In the genomic region with DNA sequence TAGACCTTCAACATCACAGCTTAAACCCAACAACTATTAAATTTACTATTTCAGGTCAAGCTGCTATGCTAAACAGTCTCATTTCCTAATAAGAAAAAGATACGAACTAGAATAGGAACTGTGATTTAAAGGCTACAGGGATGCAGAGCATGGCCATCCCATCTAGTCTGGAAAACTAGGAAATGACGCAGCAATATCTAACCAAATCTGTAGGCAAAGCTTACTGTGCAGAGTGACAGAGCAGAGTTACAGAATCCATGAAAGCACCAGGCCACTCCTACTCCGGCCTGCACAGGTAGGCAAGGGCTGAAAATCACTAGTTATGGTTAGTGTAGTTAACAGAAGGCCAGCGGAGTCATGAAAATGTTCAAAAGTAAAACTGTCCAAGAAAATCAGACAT, we compare ENCODE assay signal across 27 cellular contexts. TPM values are rescaled to one million over a fixed set of nuclear protein-coding genes. Genes with fewer than 3 reads are reported as not detected.
DNase-seq lines count a peak whose midpoint lies in the region; ATAC-seq and TF ChIP-seq lines count a peak whose summit lies in the region.
"Had no signal": no experiment of that assay in that cellular context is flagged by ENCODE, and none has a peak within 500 bp of the region (broad histone marks: within the 10 kb centered on the region; RNA-seq: fewer than 3 reads in every experiment).

No MANE protein-coding gene starts in this region.

- H3K4me1 Mint-ChIP-seq in Caco-2 (ENCODE audit: low read depth, unreplicated experiment): peaks cover 10% of the 10 kb centered on the region
- H3K4me1 Mint-ChIP-seq in endothelial cell (ENCODE audit: unreplicated experiment): peaks cover 47% of the 10 kb centered on the region

- POLR2A ChIA-PET in Caco-2 (lab: Charles Lee): no interaction called here
- POLR2A ChIA-PET in OCI-LY7 (lab: Charles Lee): interaction anchor here (0.5 to 2.2 kb wide), 2 partner anchors 12 to 22 kb away, joined by 3 to 14 read pairs; no protein-coding TSS in a partner anchor

- no peaks in the 10 kb centered on the region for H3K79me2 ChIP-seq in OCI-LY7 (ENCODE audit: insufficient read depth, low read depth, low read length)

- H3K27ac ChIP-seq in BLaER1 treated with 17β-estradiol and CSF1 and Interleukin-3, amounts not matched to agents 10 nM and 100 nM: no peak overlapping the region
- H3K27ac ChIP-seq in OCI-LY7 (ENCODE audit: low read depth, low read length, poor library complexity, severe bottlenecking): no peak overlapping the region
- H3K27ac ChIP-seq: psoas muscle, vagina had no signal

- ATAC-seq in GM21619 (IDR thresholded peaks at IDR 0.05; ENCODE audit: unreplicated experiment) (no peak), GM18519 (IDR thresholded peaks at IDR 0.05; ENCODE audit: low FRiP score, unreplicated experiment) (no peak)
- ATAC-seq: activated naive CD4-positive, alpha-beta T cell treated with anti-CD3 and anti-CD28 coated beads, Interleukin-2, amount 50 U/mL, for 72 hours; left colon; psoas muscle; SK-N-SH treated with all-trans-retinoic acid at 6 μM for 48 hours; stimulated activated naive CD8-positive, alpha-beta T cell treated with anti-CD3 and anti-CD28 coated beads, Interleukin-15, Interleukin-2, amounts not matched to agents 100 U/mL and 50 U/mL, for 24 hours had no signal

- no peak for TF ChIP-seq CTCF in Caco-2 (IDR thresholded peaks at IDR 0.05; ENCODE audit: insufficient read depth in 1 of 2, low read depth in 1 of 2, low read length in 1 of 2, severe bottlenecking in 1 of 2, unreplicated experiment in 1 of 2)
- TF ChIP-seq CTCF in OCI-LY7 (conservative IDR thresholded peaks at IDR 0.05; ENCODE audit: low read length): no peak
- no peak for TF ChIP-seq CTCF in endothelial cell (IDR thresholded peaks at IDR 0.05; ENCODE audit: unreplicated experiment)

- H3K4me3 Mint-ChIP-seq in Caco-2 (ENCODE audit: unreplicated experiment) (peak overlapping the region; percentile 90), endothelial cell (ENCODE audit: unreplicated experiment) (peak overlapping the region; percentile 97)

- no peaks in the 10 kb centered on the region for H3K27me3 Mint-ChIP-seq in Caco-2 (ENCODE audit: insufficient read depth, unreplicated experiment)
- peaks cover 9% of the 10 kb centered on the region for H3K27me3 Mint-ChIP-seq in endothelial cell (ENCODE audit: unreplicated experiment)

- H3K4me1 ChIP-seq in BLaER1 treated with 17β-estradiol and CSF1 and Interleukin-3, amounts not matched to agents 10 nM and 100 nM: peaks cover 17 to 34% (median 24%) of the 10 kb centered on the region in 10 experiments
- peaks cover 26% of the 10 kb centered on the region for H3K4me1 ChIP-seq in Caco-2
- peaks cover 24% of the 10 kb centered on the region for H3K4me1 ChIP-seq in OCI-LY7 (ENCODE audit: insufficient read depth, low read length, poor library complexity, severe bottlenecking)

- peak overlapping the region in 7 of 11 experiments; percentile 14 to 97 (median 92); a peak in 10 of 22 replicates for H3K4me2 ChIP-seq in BLaER1 treated with 17β-estradiol and CSF1 and Interleukin-3, amounts not matched to agents 10 nM and 100 nM
- peak overlapping the region; percentile 99 for H3K4me2 ChIP-seq in OCI-LY7 (ENCODE audit: low read length)

- DNase-seq in Caco-2 (no peak), OCI-LY7 (ENCODE audit: low spot score) (no peak), endothelial cell (ENCODE audit: low spot score) (no peak), occipital lobe (lab: John Stamatoyannopoulos, UW) (no peak), COLO829 (ENCODE audit: low spot score) (no peak)
- DNase-seq: activated CD4-positive, alpha-beta T cell treated with anti-CD3 and anti-CD28 coated beads for 48 hours; central memory CD4-positive, alpha-beta T cell; endodermal cell; H7; left colon; MG63; NCI-H345; NCI-H748 treated with DMSO at 0.1 percent for 48 hours; psoas muscle; stimulated activated naive CD8-positive, alpha-beta T cell treated with anti-CD3 and anti-CD28 coated beads, Interleukin-15, Interleukin-2, amounts not matched to agents 100 U/mL and 50 U/mL, for 24 hours had no signal

- peaks cover 0 to 5% (median 4%) of the 10 kb centered on the region in 11 experiments; a peak in 15 of 22 replicates for H3K9me3 ChIP-seq in BLaER1 treated with 17β-estradiol and CSF1 and Interleukin-3, amounts not matched to agents 10 nM and 100 nM (replicated peaks in 1 of 11)
- H3K9me3 ChIP-seq in Caco-2 (no peaks in the 10 kb centered on the region), OCI-LY7 (ENCODE audit: low read length) (no peaks in the 10 kb centered on the region)
- H3K9me3 ChIP-seq: MG63, psoas muscle, vagina had no signal

- H3K4me3 ChIP-seq in BLaER1 treated with 17β-estradiol and CSF1 and Interleukin-3, amounts not matched to agents 10 nM and 100 nM: no peak overlapping the region
- H3K4me3 ChIP-seq in Caco-2 (ENCODE audit: low read depth, low read length) (no peak overlapping the region), OCI-LY7 (ENCODE audit: low read depth, low read length, poor library complexity, severe bottlenecking) (no peak overlapping the region)
- H3K4me3 ChIP-seq: hepatocyte, vagina had no signal

- intact Hi-C loops in Caco-2 (cut with micrococcal nuclease; ENCODE audit: unreplicated experiment) (no loop called here), OCI-LY7 (cut with micrococcal nuclease; ENCODE audit: unreplicated experiment) (loop anchor here (10.0 kb wide), 1 partner anchor 400 kb away; a partner anchor contains a TSS)

- no peaks in the 10 kb centered on the region for H4K20me1 ChIP-seq in BLaER1 treated with 17β-estradiol and CSF1 and Interleukin-3, amounts not matched to agents 10 nM and 100 nM
- H4K20me1 ChIP-seq in OCI-LY7 (ENCODE audit: insufficient read depth, low read length): no peaks in the 10 kb centered on the region

- no peaks in the 10 kb centered on the region for H3K27me3 ChIP-seq in BLaER1 treated with 17β-estradiol and CSF1 and Interleukin-3, amounts not matched to agents 10 nM and 100 nM
- H3K27me3 ChIP-seq in Caco-2 (replicated peaks; ENCODE audit: control insufficient read depth, insufficient read depth, low read length): no peaks in the 10 kb centered on the region
- H3K27me3 ChIP-seq: hepatocyte, MG63, vagina had no signal

- H3K36me3 ChIP-seq in BLaER1 treated with 17β-estradiol and CSF1 and Interleukin-3, amounts not matched to agents 10 nM and 100 nM: peaks cover 13 to 27% (median 21%) of the 10 kb centered on the region in 11 experiments
- no peaks in the 10 kb centered on the region for H3K36me3 ChIP-seq in Caco-2 (ENCODE audit: control insufficient read depth, insufficient read depth, low read length)
- peaks cover 12% of the 10 kb centered on the region for H3K36me3 ChIP-seq in OCI-LY7 (ENCODE audit: insufficient read depth, low read length)
- H3K36me3 ChIP-seq: vagina had no signal

- CTCF ChIA-PET in Caco-2 (lab: Charles Lee) (no interaction called here), OCI-LY7 (lab: Charles Lee; ENCODE audit: unreplicated experiment) (no interaction called here)

- BruUV-seq in Caco-2 (replicated peaks; lab: Mats Ljungman, UMichigan) (no TSS peak), OCI-LY7 (replicated peaks; lab: Mats Ljungman, UMichigan) (no TSS peak)

- H3K9ac ChIP-seq in BLaER1 treated with 17β-estradiol and CSF1 and Interleukin-3, amounts not matched to agents 10 nM and 100 nM: no peak overlapping the region

- H3K27ac Mint-ChIP-seq in Caco-2 (ENCODE audit: unreplicated experiment): no peak overlapping the region
- H3K27ac Mint-ChIP-seq in endothelial cell (ENCODE audit: unreplicated experiment): peak overlapping the region; percentile 94
- H3K27ac Mint-ChIP-seq: endodermal cell had no signal

- H3K9me2 ChIP-seq in OCI-LY7 (ENCODE audit: insufficient read depth, low read length): no peaks in the 10 kb centered on the region

- no peak overlapping the region; the same call in 1 of the 2 replicates for H2AFZ ChIP-seq in OCI-LY7 (ENCODE audit: low read length)
- H2AFZ ChIP-seq: hepatocyte had no signal

- H3K36me3 Mint-ChIP-seq in Caco-2 (ENCODE audit: insufficient read depth, unreplicated experiment) (peaks cover 26% of the 10 kb centered on the region), endothelial cell (ENCODE audit: low read depth, unreplicated experiment) (peaks cover 21% of the 10 kb centered on the region)

- H3K9me3 Mint-ChIP-seq in Caco-2 (ENCODE audit: unreplicated experiment) (no peaks in the 10 kb centered on the region), endothelial cell (ENCODE audit: unreplicated experiment) (no peaks in the 10 kb centered on the region)
- H3K9me3 Mint-ChIP-seq: activated naive CD4-positive, alpha-beta T cell treated with anti-CD3 and anti-CD28 coated beads, Interleukin-2, amount 50 U/mL, for 72 hours; endodermal cell had no signal

RNA-seq across cellular contexts. Expression of a gene that starts 2.1 kb away (rescaled TPM):
- total RNA-seq in Caco-2 (2022): 21.8 and 26.2 TPM in 2 replicates
- total RNA-seq in OCI-LY7 (2014; rRNA removed; shearing (Covaris generic)): 12.0 and 13.7 TPM in 2 replicates
- 20.9 and 24.2 TPM in 2 replicates for total RNA-seq in OCI-LY7 (2022)
- 97.4 TPM for total RNA-seq in endothelial cell (ENCODE audit: unreplicated experiment)
- total RNA-seq in occipital lobe: 28.1 TPM

RNA-seq across cellular contexts. Expression of a gene that starts 42.1 kb away (rescaled TPM):
- 0.91 and 1.2 TPM in 2 replicates for total RNA-seq in Caco-2 (2022)
- not detected in 2 replicates for total RNA-seq in OCI-LY7 (2014; rRNA removed; shearing (Covaris generic))
- total RNA-seq in OCI-LY7 (2022): not detected in 2 replicates
- total RNA-seq in endothelial cell (ENCODE audit: unreplicated experiment): 86.4 TPM
- total RNA-seq in occipital lobe: not detected
- total RNA-seq: astrocyte; frontal cortex; G401; HT-29; psoas muscle; T-helper 2 cell treated with Interferon-gamma antibody and Interleukin-4, amounts not matched to agents 100 ng/mL and 5 ng/mL, for 36 hours; vagina had no signal

Comparison
In these comparisons a context has a peak if more than half of its experiments do, and no peak if none do; other contexts are left out.
1. RNA of a gene that starts 42.1 kb away (total RNA-seq): 86.4 TPM in endothelial cell (single experiment); 0.91 to 1.2 TPM in Caco-2, not detected in OCI-LY7 and not detected in occipital lobe (single experiment); every median in the first group is over 10 times any median in the second.